ENCODE assay signal across 17 cellular contexts in the genomic region with DNA sequence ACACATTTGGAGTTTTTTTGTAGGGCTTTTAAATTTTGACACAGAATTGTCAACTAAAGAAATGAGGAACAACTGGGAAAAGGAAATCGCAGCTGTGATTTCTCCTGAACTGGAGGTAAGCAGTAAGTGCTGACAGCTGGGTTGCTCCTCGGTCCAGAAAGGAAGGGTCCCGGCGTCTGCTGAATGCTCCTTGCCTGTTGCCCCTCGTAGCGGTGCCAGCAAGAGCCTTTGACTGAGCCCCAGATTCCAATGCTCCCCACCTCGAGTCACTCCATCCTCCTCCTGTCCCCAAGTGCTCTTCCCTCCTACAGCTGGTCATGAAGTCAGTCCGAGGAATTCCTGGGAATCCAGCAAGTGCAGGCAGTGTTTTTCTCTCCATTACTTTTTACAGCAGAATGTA. TPM values are rescaled to one million over a fixed set of nuclear protein-coding genes. Genes with fewer than 3 reads are reported as not detected.
DNase-seq lines count a peak whose midpoint lies in the region; ATAC-seq and TF ChIP-seq lines count a peak whose summit lies in the region.
"Had no signal": no experiment of that assay in that cellular context is flagged by ENCODE, and none has a peak within 500 bp of the region (broad histone marks: within the 10 kb centered on the region; RNA-seq: fewer than 3 reads in every experiment).

No MANE protein-coding gene starts in this region.

- POLR2A ChIA-PET in activated CD4-positive, alpha-beta memory T cell treated with anti-CD3 and anti-CD28 coated beads for 36 hours (lab: Charles Lee): no interaction called here
- POLR2A ChIA-PET in activated CD4-positive, alpha-beta memory T cell treated with anti-CD3 and anti-CD28 coated beads, Interleukin-2, amount 10 ng/mL, durations not matched to agents 7 days and 5 days (lab: Charles Lee): interaction anchor here (1.5 kb wide), 1 partner anchor 18 kb away, joined by 3 read pairs; no protein-coding TSS in a partner anchor

- no peak for DNase-seq in activated CD4-positive, alpha-beta memory T cell treated with anti-CD3 and anti-CD28 coated beads for 36 hours
- no peak for DNase-seq in activated CD4-positive, alpha-beta memory T cell treated with anti-CD3 and anti-CD28 coated beads, Interleukin-2, amount 10 ng/mL, durations not matched to agents 7 days and 5 days
- peak; percentile 30 for DNase-seq in D341Med (ENCODE audit: low spot score)
- DNase-seq in activated naive CD8-positive, alpha-beta T cell treated with anti-CD3 and anti-CD28 coated beads for 36 hours: no peak
- no peak for DNase-seq in natural killer cell treated with Interleukin-12 subunit alpha and Interleukin-12 subunit beta and Interleukin-15 and Interleukin-18, amount 100 ng/mL, for 72 hours (ENCODE audit: low spot score)
- no peak for DNase-seq in NCI-H2029 treated with DMSO at 0.1 percent for 48 hours (lab: John Stamatoyannopoulos, UW)
- no peak for DNase-seq in osteocyte (ENCODE audit: extremely low spot score, unreplicated experiment)
- DNase-seq in stimulated activated CD4-positive, alpha-beta T cell treated with anti-CD3 and anti-CD28 coated beads, Interleukin-12 subunit alpha, Interleukin-12 subunit beta, amount 100 ng/mL, for 4 hours: no peak
- DNase-seq: DMS79, IMR-90, Kasumi-1, NCI-H187 treated with DMSO at 0.1 percent for 48 hours, NCI-H2171 had no signal

- H3K4me3 Mint-ChIP-seq in activated CD4-positive, alpha-beta memory T cell treated with anti-CD3 and anti-CD28 coated beads for 36 hours: no peak overlapping the region
- no peak overlapping the region for H3K4me3 Mint-ChIP-seq in activated CD4-positive, alpha-beta memory T cell treated with anti-CD3 and anti-CD28 coated beads, Interleukin-2, amount 10 ng/mL, durations not matched to agents 7 days and 5 days
- no peak overlapping the region for H3K4me3 Mint-ChIP-seq in activated naive CD8-positive, alpha-beta T cell treated with anti-CD3 and anti-CD28 coated beads for 36 hours
- no peak overlapping the region for H3K4me3 Mint-ChIP-seq in natural killer cell treated with Interleukin-12 subunit alpha and Interleukin-12 subunit beta and Interleukin-15 and Interleukin-18, amount 100 ng/mL, for 72 hours
- no peak overlapping the region for H3K4me3 Mint-ChIP-seq in osteocyte (ENCODE audit: unreplicated experiment)
- H3K4me3 Mint-ChIP-seq: CD14-positive monocyte, GM23338 had no signal

- H3K27ac Mint-ChIP-seq in activated CD4-positive, alpha-beta memory T cell treated with anti-CD3 and anti-CD28 coated beads for 36 hours: peak overlapping the region; percentile 82
- no peak overlapping the region for H3K27ac Mint-ChIP-seq in activated CD4-positive, alpha-beta memory T cell treated with anti-CD3 and anti-CD28 coated beads, Interleukin-2, amount 10 ng/mL, durations not matched to agents 7 days and 5 days
- H3K27ac Mint-ChIP-seq in activated naive CD8-positive, alpha-beta T cell treated with anti-CD3 and anti-CD28 coated beads for 36 hours: peak overlapping the region; percentile 73
- H3K27ac Mint-ChIP-seq in natural killer cell treated with Interleukin-12 subunit alpha and Interleukin-12 subunit beta and Interleukin-15 and Interleukin-18, amount 100 ng/mL, for 72 hours: peak overlapping the region; percentile 76 to 78
- no peak overlapping the region for H3K27ac Mint-ChIP-seq in osteocyte (ENCODE audit: unreplicated experiment)
- H3K27ac Mint-ChIP-seq: GM23338 had no signal

- H3K9me3 Mint-ChIP-seq in activated CD4-positive, alpha-beta memory T cell treated with anti-CD3 and anti-CD28 coated beads for 36 hours: no peaks in the 10 kb centered on the region
- H3K9me3 Mint-ChIP-seq in activated CD4-positive, alpha-beta memory T cell treated with anti-CD3 and anti-CD28 coated beads, Interleukin-2, amount 10 ng/mL, durations not matched to agents 7 days and 5 days: no peaks in the 10 kb centered on the region
- H3K9me3 Mint-ChIP-seq in activated naive CD8-positive, alpha-beta T cell treated with anti-CD3 and anti-CD28 coated beads for 36 hours: no peaks in the 10 kb centered on the region
- H3K9me3 Mint-ChIP-seq in natural killer cell treated with Interleukin-12 subunit alpha and Interleukin-12 subunit beta and Interleukin-15 and Interleukin-18, amount 100 ng/mL, for 72 hours: no peaks in the 10 kb centered on the region
- no peaks in the 10 kb centered on the region for H3K9me3 Mint-ChIP-seq in osteocyte (ENCODE audit: unreplicated experiment)
- H3K9me3 Mint-ChIP-seq: GM23338 had no signal

- intact Hi-C loops in activated CD4-positive, alpha-beta memory T cell treated with anti-CD3 and anti-CD28 coated beads for 36 hours (cut with micrococcal nuclease): no loop called here

- CTCF ChIA-PET in activated CD4-positive, alpha-beta memory T cell treated with anti-CD3 and anti-CD28 coated beads for 36 hours (lab: Charles Lee): no interaction called here
- CTCF ChIA-PET in activated CD4-positive, alpha-beta memory T cell treated with anti-CD3 and anti-CD28 coated beads, Interleukin-2, amount 10 ng/mL, durations not matched to agents 7 days and 5 days (lab: Charles Lee): no interaction called here

- H3K27me3 Mint-ChIP-seq in activated CD4-positive, alpha-beta memory T cell treated with anti-CD3 and anti-CD28 coated beads for 36 hours: no peaks in the 10 kb centered on the region
- H3K27me3 Mint-ChIP-seq in activated CD4-positive, alpha-beta memory T cell treated with anti-CD3 and anti-CD28 coated beads, Interleukin-2, amount 10 ng/mL, durations not matched to agents 7 days and 5 days: no peaks in the 10 kb centered on the region
- H3K27me3 Mint-ChIP-seq in activated naive CD8-positive, alpha-beta T cell treated with anti-CD3 and anti-CD28 coated beads for 36 hours: no peaks in the 10 kb centered on the region
- H3K27me3 Mint-ChIP-seq in natural killer cell treated with Interleukin-12 subunit alpha and Interleukin-12 subunit beta and Interleukin-15 and Interleukin-18, amount 100 ng/mL, for 72 hours: no peaks in the 10 kb centered on the region
- no peaks in the 10 kb centered on the region for H3K27me3 Mint-ChIP-seq in osteocyte (ENCODE audit: unreplicated experiment)

- TF ChIP-seq CTCF in osteocyte (IDR thresholded peaks at IDR 0.05): no peak

- H3K4me1 Mint-ChIP-seq in activated CD4-positive, alpha-beta memory T cell treated with anti-CD3 and anti-CD28 coated beads for 36 hours (ENCODE audit: low read depth): peaks cover 2% of the 10 kb centered on the region
- H3K4me1 Mint-ChIP-seq in activated CD4-positive, alpha-beta memory T cell treated with anti-CD3 and anti-CD28 coated beads, Interleukin-2, amount 10 ng/mL, durations not matched to agents 7 days and 5 days: peaks cover 12% of the 10 kb centered on the region
- peaks cover 12% of the 10 kb centered on the region for H3K4me1 Mint-ChIP-seq in activated naive CD8-positive, alpha-beta T cell treated with anti-CD3 and anti-CD28 coated beads for 36 hours
- H3K4me1 Mint-ChIP-seq in natural killer cell treated with Interleukin-12 subunit alpha and Interleukin-12 subunit beta and Interleukin-15 and Interleukin-18, amount 100 ng/mL, for 72 hours (ENCODE audit: low read depth in 2 of 2): peaks cover 14 to 27% of the 10 kb centered on the region in 2 donors
- H3K4me1 Mint-ChIP-seq in osteocyte (ENCODE audit: unreplicated experiment): no peaks in the 10 kb centered on the region
- H3K4me1 Mint-ChIP-seq: CD14-positive monocyte had no signal

- ATAC-seq in natural killer cell treated with Interleukin-12 subunit alpha and Interleukin-12 subunit beta and Interleukin-15 and Interleukin-18, amount 100 ng/mL, for 72 hours: no peak
- ATAC-seq: A549, GM12878, GM23338 had no signal

- peaks cover 84% of the 10 kb centered on the region for H3K36me3 Mint-ChIP-seq in activated CD4-positive, alpha-beta memory T cell treated with anti-CD3 and anti-CD28 coated beads for 36 hours
- H3K36me3 Mint-ChIP-seq in activated CD4-positive, alpha-beta memory T cell treated with anti-CD3 and anti-CD28 coated beads, Interleukin-2, amount 10 ng/mL, durations not matched to agents 7 days and 5 days (ENCODE audit: low read depth): peaks cover 97% of the 10 kb centered on the region
- H3K36me3 Mint-ChIP-seq in activated naive CD8-positive, alpha-beta T cell treated with anti-CD3 and anti-CD28 coated beads for 36 hours: peaks cover 37% of the 10 kb centered on the region
- H3K36me3 Mint-ChIP-seq in natural killer cell treated with Interleukin-12 subunit alpha and Interleukin-12 subunit beta and Interleukin-15 and Interleukin-18, amount 100 ng/mL, for 72 hours: peaks cover 55% of the 10 kb centered on the region
- peaks cover 71% of the 10 kb centered on the region for H3K36me3 Mint-ChIP-seq in osteocyte (ENCODE audit: unreplicated experiment)

RNA-seq across cellular contexts. Expression of a gene that starts 32.0 kb away (rescaled TPM):
- total RNA-seq in activated CD4-positive, alpha-beta memory T cell treated with anti-CD3 and anti-CD28 coated beads for 36 hours: 10 to 100 TPM; 16.1 to 16.3 TPM
- total RNA-seq in activated CD4-positive, alpha-beta memory T cell treated with anti-CD3 and anti-CD28 coated beads, Interleukin-2, amount 10 ng/mL, durations not matched to agents 7 days and 5 days: 10 to 100 TPM; 14.2 to 16.2 TPM
- total RNA-seq in activated naive CD8-positive, alpha-beta T cell treated with anti-CD3 and anti-CD28 coated beads for 36 hours: 10 to 100 TPM; 11.7 to 13.8 TPM
- total RNA-seq in natural killer cell treated with Interleukin-12 subunit alpha and Interleukin-12 subunit beta and Interleukin-15 and Interleukin-18, amount 100 ng/mL, for 72 hours: 10 to 100 TPM; 14.0 to 15.2 TPM
- total RNA-seq in osteocyte: 33.2 and 39.1 TPM in 2 replicates

Comparison
In these comparisons a context has a peak if more than half of its experiments do, and no peak if none do; other contexts are left out.
1. H3K27ac Mint-ChIP-seq: peak in activated CD4-positive, alpha-beta memory T cell treated with anti-CD3 and anti-CD28 coated beads for 36 hours (single experiment), activated naive CD8-positive, alpha-beta T cell treated with anti-CD3 and anti-CD28 coated beads for 36 hours (single experiment) and natural killer cell treated with Interleukin-12 subunit alpha and Interleukin-12 subunit beta and Interleukin-15 and Interleukin-18, amount 100 ng/mL, for 72 hours (2 of 2); none in activated CD4-positive, alpha-beta memory T cell treated with anti-CD3 and anti-CD28 coated beads, Interleukin-2, amount 10 ng/mL, durations not matched to agents 7 days and 5 days (single experiment) and osteocyte (single experiment).